Comparison of ENCODE assay signal across 34 cellular contexts in the genomic region with DNA sequence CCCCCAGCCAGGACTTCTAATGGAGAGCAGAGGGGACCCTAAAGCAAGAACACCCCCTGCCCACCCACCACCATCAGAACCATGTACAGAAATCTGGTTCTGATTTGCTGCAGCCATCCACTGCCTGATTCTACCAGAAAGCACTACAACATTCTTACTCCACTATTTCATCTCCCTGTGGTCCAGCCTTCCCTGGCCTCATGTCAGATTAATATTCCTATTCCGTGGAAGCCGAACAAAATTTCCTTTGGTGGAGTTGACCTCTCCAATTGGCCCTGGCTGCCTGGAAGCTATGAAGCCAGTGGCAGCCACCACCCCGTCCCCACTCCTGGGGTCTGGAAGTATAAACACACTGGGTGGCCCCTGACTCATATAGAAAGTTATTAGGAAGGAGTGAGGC.
"Had no signal": no experiment of that assay in that cellular context is flagged by ENCODE, and none has a peak within 500 bp of the region (broad histone marks: within the 10 kb centered on the region; RNA-seq: fewer than 3 reads in every experiment).

No MANE protein-coding gene starts in this region.

- H3K9me3 ChIP-seq: MG63 had no signal

- H3K4me3 ChIP-seq: MG63 had no signal

- H3K36me3 ChIP-seq: MG63 had no signal

- H3K27ac ChIP-seq: KMS-11 had no signal

- DNase-seq: Karpas-422, Kasumi-1, MG63, MM.1S, MV-4-11, NCI-H1048, NCI-H1092, NCI-H1092 treated with DMSO at 0.1 percent for 48 hours, NCI-H1105, NCI-H1105 treated with DMSO at 0.1 percent for 48 hours, NCI-H1417, NCI-H1417 treated with DMSO at 0.1 percent for 48 hours, NCI-H1436, NCI-H1436 treated with DMSO at 0.1 percent for 48 hours, NCI-H146, NCI-H1694, NCI-H1694 treated with DMSO at 0.1 percent for 48 hours, NCI-H187, NCI-H187 treated with DMSO at 0.1 percent for 48 hours, NCI-H1930, NCI-H2029, NCI-H2029 treated with DMSO at 0.1 percent for 48 hours, NCI-H2081, NCI-H2081 treated with DMSO at 0.1 percent for 48 hours, NCI-H2107, NCI-H2171, NCI-H2171 treated with DMSO at 0.1 percent for 48 hours, NCI-H2227 treated with DMSO at 0.1 percent for 48 hours, NCI-H226, NCI-H345, NCI-H446, NCI-H446 treated with DMSO at 0.1 percent for 48 hours, NCI-H510A had no signal
